In the genomic region with DNA sequence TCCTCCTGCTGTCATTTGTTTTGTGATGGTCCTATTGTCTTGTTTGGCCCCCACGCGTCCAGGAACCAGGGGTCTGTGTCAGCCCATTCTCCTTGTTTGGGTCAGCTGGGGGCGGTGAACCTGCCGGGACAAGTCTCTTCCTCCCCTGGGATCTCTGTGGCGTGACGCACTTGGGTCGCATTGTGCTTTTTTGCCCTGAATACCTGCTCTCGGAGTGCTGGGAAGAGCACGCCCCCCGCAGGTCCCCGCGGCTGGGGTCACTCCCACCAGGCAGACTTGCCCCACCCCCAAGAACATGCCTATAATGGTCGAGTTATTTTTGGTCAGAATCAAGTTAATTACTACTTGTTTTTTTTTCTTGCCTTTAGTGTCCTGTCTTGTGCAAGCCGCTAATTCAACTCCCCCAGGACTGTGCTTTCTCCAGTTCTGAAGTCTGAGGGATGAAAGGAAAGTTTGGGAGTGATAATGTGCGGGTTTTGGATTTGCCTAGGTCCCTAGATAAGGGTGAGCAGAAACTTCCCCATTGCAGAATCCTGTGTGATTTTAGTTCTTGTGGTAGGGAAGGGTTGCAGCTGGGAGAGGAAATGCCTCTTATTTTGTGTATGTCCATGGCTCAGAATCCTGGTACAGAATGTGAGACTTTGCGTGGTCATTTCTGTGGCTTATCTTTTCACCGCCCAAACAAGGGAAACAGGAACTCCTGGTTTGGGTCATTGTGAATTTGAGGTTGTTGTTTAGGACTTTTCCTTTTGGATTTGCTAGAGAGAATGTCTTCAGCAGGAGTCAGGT, we compare ENCODE assay signal across 1 cellular context.
TF ChIP-seq lines count a peak whose summit lies in the region.

No MANE protein-coding gene starts in this region.

TF ChIP-seq in neural cell, 6 proteins besides CTCF, POLR2A, EP300 and RAD21 (continued from another document):
- TF ChIP-seq, protein P1, sequence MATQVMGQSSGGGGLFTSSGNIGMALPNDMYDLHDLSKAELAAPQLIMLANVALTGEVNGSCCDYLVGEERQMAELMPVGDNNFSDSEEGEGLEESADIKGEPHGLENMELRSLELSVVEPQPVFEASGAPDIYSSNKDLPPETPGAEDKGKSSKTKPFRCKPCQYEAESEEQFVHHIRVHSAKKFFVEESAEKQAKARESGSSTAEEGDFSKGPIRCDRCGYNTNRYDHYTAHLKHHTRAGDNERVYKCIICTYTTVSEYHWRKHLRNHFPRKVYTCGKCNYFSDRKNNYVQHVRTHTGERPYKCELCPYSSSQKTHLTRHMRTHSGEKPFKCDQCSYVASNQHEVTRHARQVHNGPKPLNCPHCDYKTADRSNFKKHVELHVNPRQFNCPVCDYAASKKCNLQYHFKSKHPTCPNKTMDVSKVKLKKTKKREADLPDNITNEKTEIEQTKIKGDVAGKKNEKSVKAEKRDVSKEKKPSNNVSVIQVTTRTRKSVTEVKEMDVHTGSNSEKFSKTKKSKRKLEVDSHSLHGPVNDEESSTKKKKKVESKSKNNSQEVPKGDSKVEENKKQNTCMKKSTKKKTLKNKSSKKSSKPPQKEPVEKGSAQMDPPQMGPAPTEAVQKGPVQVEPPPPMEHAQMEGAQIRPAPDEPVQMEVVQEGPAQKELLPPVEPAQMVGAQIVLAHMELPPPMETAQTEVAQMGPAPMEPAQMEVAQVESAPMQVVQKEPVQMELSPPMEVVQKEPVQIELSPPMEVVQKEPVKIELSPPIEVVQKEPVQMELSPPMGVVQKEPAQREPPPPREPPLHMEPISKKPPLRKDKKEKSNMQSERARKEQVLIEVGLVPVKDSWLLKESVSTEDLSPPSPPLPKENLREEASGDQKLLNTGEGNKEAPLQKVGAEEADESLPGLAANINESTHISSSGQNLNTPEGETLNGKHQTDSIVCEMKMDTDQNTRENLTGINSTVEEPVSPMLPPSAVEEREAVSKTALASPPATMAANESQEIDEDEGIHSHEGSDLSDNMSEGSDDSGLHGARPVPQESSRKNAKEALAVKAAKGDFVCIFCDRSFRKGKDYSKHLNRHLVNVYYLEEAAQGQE (IDR thresholded peaks at IDR 0.05; ENCODE audit: borderline replicate concordance): no peak
- no peak for TF ChIP-seq EZH2 (IDR thresholded peaks at IDR 0.05; ENCODE audit: borderline replicate concordance, insufficient read depth, low read length, poor library complexity, severe bottlenecking)
- no peak for TF ChIP-seq POLR2AphosphoS5 (IDR thresholded peaks at IDR 0.05)
- no peak for TF ChIP-seq SMC3 (conservative IDR thresholded peaks at IDR 0.05; ENCODE audit: poor library complexity)
- TF ChIP-seq TAF1 (IDR thresholded peaks at IDR 0.05; ENCODE audit: low read depth): no peak
